17 cellular contexts compared by ENCODE assay signal in genomic region chr6:76347539-76347938, GRCh38.
A peak's percentile ranks its signal among the peaks of the same experiment; 100 is the strongest.
DNase-seq lines count a peak whose midpoint lies in the region; ATAC-seq and TF ChIP-seq lines count a peak whose summit lies in the region.
"Had no signal": no experiment of that assay in that cellular context is flagged by ENCODE, and none has a peak within 500 bp of the region (broad histone marks: within the 10 kb centered on the region; RNA-seq: fewer than 3 reads in every experiment).

No MANE protein-coding gene starts in this region.

- no peak overlapping the region for H3K4me3 ChIP-seq in breast epithelium
- no peak overlapping the region for H3K4me3 ChIP-seq in hepatocyte
- H3K4me3 ChIP-seq: BLaER1 treated with 17β-estradiol and CSF1 and Interleukin-3, amounts not matched to agents 10 nM and 100 nM had no signal

- ATAC-seq in GM21825 (IDR thresholded peaks at IDR 0.05; ENCODE audit: unreplicated experiment) (no peak), HG03280 (IDR thresholded peaks at IDR 0.05; ENCODE audit: unreplicated experiment) (no peak)
- ATAC-seq: CD8-positive, alpha-beta T cell; HepG2 had no signal

- H3K27ac Mint-ChIP-seq in MCF 10A (ENCODE audit: low read depth, unreplicated experiment): no peak overlapping the region
- H3K27ac Mint-ChIP-seq: B cell; CD8-positive, alpha-beta T cell; H9 had no signal

- H3K27me3 Mint-ChIP-seq in MCF 10A (ENCODE audit: insufficient read depth, unreplicated experiment): no peaks in the 10 kb centered on the region
- H3K27me3 Mint-ChIP-seq: B cell had no signal

- no TSS peak for BruUV-seq in MCF 10A (replicated peaks; lab: Mats Ljungman, UMichigan)

- CTCF ChIA-PET in MCF 10A (lab: Yijun Ruan, JAX): no interaction called here

- H3K27ac ChIP-seq in breast epithelium: no peak overlapping the region
- H3K27ac ChIP-seq in hepatocyte: no peak overlapping the region
- H3K27ac ChIP-seq: BLaER1 treated with 17β-estradiol and CSF1 and Interleukin-3, amounts not matched to agents 10 nM and 100 nM; KMS-11 had no signal

- no peaks in the 10 kb centered on the region for H3K36me3 ChIP-seq in breast epithelium
- H3K36me3 ChIP-seq in hepatocyte (replicated peaks; ENCODE audit: insufficient read depth, low read depth): no peaks in the 10 kb centered on the region
- H3K36me3 ChIP-seq: BLaER1 treated with 17β-estradiol and CSF1 and Interleukin-3, amounts not matched to agents 10 nM and 100 nM had no signal

- H3K36me3 Mint-ChIP-seq in MCF 10A (ENCODE audit: insufficient read depth, unreplicated experiment): no peaks in the 10 kb centered on the region
- H3K36me3 Mint-ChIP-seq: CD8-positive, alpha-beta T cell had no signal

- no peaks in the 10 kb centered on the region for H3K9me3 Mint-ChIP-seq in MCF 10A (ENCODE audit: unreplicated experiment)
- H3K9me3 Mint-ChIP-seq: H9 had no signal

- no peaks in the 10 kb centered on the region for H4K20me1 ChIP-seq in hepatocyte (ENCODE audit: insufficient read depth, poor library complexity, severe bottlenecking)
- H4K20me1 ChIP-seq: BLaER1 treated with 17β-estradiol and CSF1 and Interleukin-3, amounts not matched to agents 10 nM and 100 nM had no signal

- H2AFZ ChIP-seq in hepatocyte: no peak overlapping the region

- H3K4me2 ChIP-seq in hepatocyte: no peak overlapping the region
- H3K4me2 ChIP-seq: BLaER1 treated with 17β-estradiol and CSF1 and Interleukin-3, amounts not matched to agents 10 nM and 100 nM; KMS-11 had no signal

- no peaks in the 10 kb centered on the region for H3K79me2 ChIP-seq in hepatocyte

- no peak for TF ChIP-seq CTCF in MCF 10A (IDR thresholded peaks at IDR 0.05; ENCODE audit: unreplicated experiment)
- TF ChIP-seq CTCF in breast epithelium (IDR thresholded peaks at IDR 0.05): no peak
- no peak for TF ChIP-seq CTCF in hepatocyte (IDR thresholded peaks at IDR 0.05; ENCODE audit: poor library complexity)

- no peak overlapping the region for H3K4me3 Mint-ChIP-seq in MCF 10A (ENCODE audit: unreplicated experiment)
- H3K4me3 Mint-ChIP-seq: B cell; CD8-positive, alpha-beta T cell; H9 had no signal

- H3K27me3 ChIP-seq in breast epithelium (no peaks in the 10 kb centered on the region), hepatocyte (no peaks in the 10 kb centered on the region)
- H3K27me3 ChIP-seq: BLaER1 treated with 17β-estradiol and CSF1 and Interleukin-3, amounts not matched to agents 10 nM and 100 nM had no signal

- no peaks in the 10 kb centered on the region for H3K4me1 Mint-ChIP-seq in MCF 10A (ENCODE audit: insufficient read depth, unreplicated experiment)
- H3K4me1 Mint-ChIP-seq: B cell, H9 had no signal

- no peaks in the 10 kb centered on the region for H3K9me2 ChIP-seq in hepatocyte (replicated peaks; ENCODE audit: insufficient read depth)

- no peaks in the 10 kb centered on the region for H3K9me3 ChIP-seq in breast epithelium
- H3K9me3 ChIP-seq in hepatocyte (ENCODE audit: low read depth): no peaks in the 10 kb centered on the region
- H3K9me3 ChIP-seq: BLaER1 treated with 17β-estradiol and CSF1 and Interleukin-3, amounts not matched to agents 10 nM and 100 nM had no signal

- POLR2A ChIA-PET in MCF 10A (lab: Yijun Ruan, JAX): no interaction called here

- peak; percentile 20 for DNase-seq in MCF 10A (ENCODE audit: unreplicated experiment)
- DNase-seq in breast epithelium (ENCODE audit: low spot score in 2 of 2): no peak
- DNase-seq in hepatocyte (ENCODE audit: low spot score): peak; percentile 5
- DNase-seq in HuH-7 (ENCODE audit: low spot score): no peak
- DNase-seq: 8988T; Calu3; CD8-positive, alpha-beta T cell; DMS79 treated with DMSO at 0.1 percent for 48 hours; GF-D8; H9 had no signal

- no peak for TF ChIP-seq POLR2A in breast epithelium (IDR thresholded peaks at IDR 0.05)

- intact Hi-C loops in MCF 10A (cut with micrococcal nuclease) (no loop called here), breast epithelium (cut with DNase I; ENCODE audit: low total_unique reads) (no loop called here)

- H3K4me1 ChIP-seq in breast epithelium (no peaks in the 10 kb centered on the region), hepatocyte (ENCODE audit: insufficient read depth) (no peaks in the 10 kb centered on the region)
- H3K4me1 ChIP-seq: BLaER1 treated with 17β-estradiol and CSF1 and Interleukin-3, amounts not matched to agents 10 nM and 100 nM had no signal

TF ChIP-seq in PFSK-1, 5 proteins besides CTCF, POLR2A, EP300 and RAD21:
- TF ChIP-seq POLR2AphosphoS5 (IDR thresholded peaks at IDR 0.05; ENCODE audit: low read depth, low read length): no peak
- TF ChIP-seq, protein P1, sequence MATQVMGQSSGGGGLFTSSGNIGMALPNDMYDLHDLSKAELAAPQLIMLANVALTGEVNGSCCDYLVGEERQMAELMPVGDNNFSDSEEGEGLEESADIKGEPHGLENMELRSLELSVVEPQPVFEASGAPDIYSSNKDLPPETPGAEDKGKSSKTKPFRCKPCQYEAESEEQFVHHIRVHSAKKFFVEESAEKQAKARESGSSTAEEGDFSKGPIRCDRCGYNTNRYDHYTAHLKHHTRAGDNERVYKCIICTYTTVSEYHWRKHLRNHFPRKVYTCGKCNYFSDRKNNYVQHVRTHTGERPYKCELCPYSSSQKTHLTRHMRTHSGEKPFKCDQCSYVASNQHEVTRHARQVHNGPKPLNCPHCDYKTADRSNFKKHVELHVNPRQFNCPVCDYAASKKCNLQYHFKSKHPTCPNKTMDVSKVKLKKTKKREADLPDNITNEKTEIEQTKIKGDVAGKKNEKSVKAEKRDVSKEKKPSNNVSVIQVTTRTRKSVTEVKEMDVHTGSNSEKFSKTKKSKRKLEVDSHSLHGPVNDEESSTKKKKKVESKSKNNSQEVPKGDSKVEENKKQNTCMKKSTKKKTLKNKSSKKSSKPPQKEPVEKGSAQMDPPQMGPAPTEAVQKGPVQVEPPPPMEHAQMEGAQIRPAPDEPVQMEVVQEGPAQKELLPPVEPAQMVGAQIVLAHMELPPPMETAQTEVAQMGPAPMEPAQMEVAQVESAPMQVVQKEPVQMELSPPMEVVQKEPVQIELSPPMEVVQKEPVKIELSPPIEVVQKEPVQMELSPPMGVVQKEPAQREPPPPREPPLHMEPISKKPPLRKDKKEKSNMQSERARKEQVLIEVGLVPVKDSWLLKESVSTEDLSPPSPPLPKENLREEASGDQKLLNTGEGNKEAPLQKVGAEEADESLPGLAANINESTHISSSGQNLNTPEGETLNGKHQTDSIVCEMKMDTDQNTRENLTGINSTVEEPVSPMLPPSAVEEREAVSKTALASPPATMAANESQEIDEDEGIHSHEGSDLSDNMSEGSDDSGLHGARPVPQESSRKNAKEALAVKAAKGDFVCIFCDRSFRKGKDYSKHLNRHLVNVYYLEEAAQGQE (IDR thresholded peaks at IDR 0.05; ENCODE audit: insufficient read depth in 1 of 2, low read depth in 2 of 2, low read length in 2 of 2): peak; percentile 13 to 81; a peak in 2 of 4 replicates

Comparison
In these comparisons a context has a peak if more than half of its experiments do, and no peak if none do; other contexts are left out.
1. DNase-seq: peak in MCF 10A (single experiment) and hepatocyte (single experiment); none in breast epithelium (0 of 2) and HuH-7 (single experiment).